ENCODE assay signal across 11 cellular contexts in the genomic region with DNA sequence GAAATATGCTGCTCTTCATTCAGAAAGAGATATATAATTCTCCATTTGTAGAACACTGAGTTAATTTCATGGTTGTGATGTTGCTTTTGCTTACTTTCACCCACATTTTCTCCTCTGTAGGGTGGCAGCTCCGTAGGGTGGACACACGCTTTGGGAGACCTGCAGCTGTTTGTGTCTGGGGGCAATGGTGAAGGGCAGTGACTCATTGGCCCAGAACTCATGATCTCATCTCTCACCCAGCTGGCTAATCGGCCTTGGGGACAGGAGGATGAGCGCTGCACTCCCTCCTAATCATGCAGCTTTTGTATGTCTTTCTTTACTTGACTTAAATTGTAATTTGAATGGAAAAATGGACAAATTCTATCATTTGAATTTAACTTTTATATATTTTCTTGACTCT. TPM values are rescaled to one million over a fixed set of nuclear protein-coding genes. Genes with fewer than 3 reads are reported as not detected.
A peak's percentile ranks its signal among the peaks of the same experiment; 100 is the strongest.
DNase-seq lines count a peak whose midpoint lies in the region; ATAC-seq and TF ChIP-seq lines count a peak whose summit lies in the region.
"Had no signal": no experiment of that assay in that cellular context is flagged by ENCODE, and none has a peak within 500 bp of the region (broad histone marks: within the 10 kb centered on the region; RNA-seq: fewer than 3 reads in every experiment).

No MANE protein-coding gene starts in this region.

- no peak overlapping the region for H3K4me3 Mint-ChIP-seq in naive thymus-derived CD8-positive, alpha-beta T cell
- H3K4me3 Mint-ChIP-seq: nephron had no signal

- H3K9ac ChIP-seq in fibroblast of lung (ENCODE audit: insufficient read depth, low read length) = no peak overlapping the region

- no peaks in the 10 kb centered on the region for H3K79me2 ChIP-seq in fibroblast of lung (ENCODE audit: control insufficient read depth, insufficient read depth, low read length)

- H3K27ac Mint-ChIP-seq in naive thymus-derived CD8-positive, alpha-beta T cell = peak overlapping the region in 1 of 10 donors; percentile 7
- H3K27ac Mint-ChIP-seq: nephron had no signal

- no peaks in the 10 kb centered on the region for H3K27me3 ChIP-seq in fibroblast of lung (ENCODE audit: control insufficient read depth, insufficient read depth, low read length)
- H3K27me3 ChIP-seq: vagina had no signal

- H3K4me1 ChIP-seq in fibroblast of lung (ENCODE audit: control insufficient read depth, extremely low read depth, insufficient read depth, low read length) = no peaks in the 10 kb centered on the region
- H3K4me1 ChIP-seq: HAP-1, vagina had no signal

- no peaks in the 10 kb centered on the region for H3K27me3 Mint-ChIP-seq in naive thymus-derived CD8-positive, alpha-beta T cell

- H3K4me2 ChIP-seq in fibroblast of lung (ENCODE audit: extremely low read depth, insufficient read depth, low read length) = no peak overlapping the region

- no peak for TF ChIP-seq CTCF in fibroblast of lung (conservative IDR thresholded peaks at IDR 0.05 in 1 of 2, IDR thresholded peaks at IDR 0.05 in 1 of 2; ENCODE audit: low read depth in 1 of 2, low read length in 2 of 2)

- DNase-seq in EH (ENCODE audit: low read depth) = peak; percentile 85
- DNase-seq in SHP77 treated with DMSO at 0.1 percent for 48 hours (lab: John Stamatoyannopoulos, UW) = peak; percentile 46
- peak; percentile 57 to 82 for DNase-seq in fibroblast of lung (ENCODE audit: low read depth in 2 of 2)
- DNase-seq in non-pigmented ciliary epithelial cell (ENCODE audit: low read depth) = peak; percentile 31
- no peak for DNase-seq in naive thymus-derived CD8-positive, alpha-beta T cell
- no peak for DNase-seq in DMS79 treated with DMSO at 0.1 percent for 48 hours (lab: John Stamatoyannopoulos, UW)

- no peak overlapping the region for H2AFZ ChIP-seq in fibroblast of lung (ENCODE audit: low read length)

- POLR2A ChIA-PET in naive thymus-derived CD8-positive, alpha-beta T cell (lab: Charles Lee) = no interaction called here

- peaks cover 1% of the 10 kb centered on the region for H4K20me1 ChIP-seq in fibroblast of lung (ENCODE audit: control insufficient read depth, extremely low read depth, insufficient read depth, low read length)

- H3K36me3 ChIP-seq in fibroblast of lung (ENCODE audit: control insufficient read depth, insufficient read depth, low read length) = no peaks in the 10 kb centered on the region
- H3K36me3 ChIP-seq: HAP-1, vagina had no signal

- H3K9me3 Mint-ChIP-seq in naive thymus-derived CD8-positive, alpha-beta T cell = peaks cover 0 to 5% (median 0%) of the 10 kb centered on the region in 9 donors

- H3K27ac ChIP-seq in fibroblast of lung (ENCODE audit: insufficient read depth, low read length) = no peak overlapping the region
- H3K27ac ChIP-seq: vagina had no signal

- H3K36me3 Mint-ChIP-seq in naive thymus-derived CD8-positive, alpha-beta T cell = peaks cover 0 to 6% (median 2%) of the 10 kb centered on the region in 3 donors

- H3K4me1 Mint-ChIP-seq in naive thymus-derived CD8-positive, alpha-beta T cell = peaks cover 14 to 44% (median 27%) of the 10 kb centered on the region in 4 donors

- no peak overlapping the region for H3K4me3 ChIP-seq in fibroblast of lung (replicated peaks in 1 of 4; ENCODE audit: control extremely low read depth in 1 of 4, insufficient read depth in 1 of 4, low read depth in 3 of 4, low read length in 4 of 4)
- H3K4me3 ChIP-seq: HAP-1, vagina had no signal

- ATAC-seq in HG02970 (IDR thresholded peaks at IDR 0.05; ENCODE audit: low FRiP score, unreplicated experiment) (no peak), GM21423 (IDR thresholded peaks at IDR 0.05; ENCODE audit: unreplicated experiment) (no peak)
- ATAC-seq in naive thymus-derived CD8-positive, alpha-beta T cell = no peak

- H3K9me3 ChIP-seq in fibroblast of lung (ENCODE audit: control insufficient read depth, insufficient read depth, low read depth, low read length) = no peaks in the 10 kb centered on the region
- H3K9me3 ChIP-seq: HAP-1, vagina had no signal

RNA-seq across cellular contexts. Expression of gene DISC1, which starts 9.6 kb away (rescaled TPM):
- 3.6 and 4.3 TPM in 2 replicates for total RNA-seq in fibroblast of lung
- polyA plus RNA-seq in fibroblast of lung = 1.3 and 2.0 TPM in 2 replicates
- 0.62 and 1.2 TPM in 2 replicates for polyA plus RNA-seq in fibroblast of lung (2012)
- polyA minus RNA-seq in fibroblast of lung (ENCODE audit: low replicate concordance) = 0.67 and 1.3 TPM in 2 replicates
- 1 to 10 TPM; 7.6 to 9.0 TPM for total RNA-seq in naive thymus-derived CD8-positive, alpha-beta T cell
- polyA plus RNA-seq in naive thymus-derived CD8-positive, alpha-beta T cell = 1 to 10 TPM; 2.5 to 3.6 (median 3.5) TPM

Comparison
In these comparisons a context has a peak if more than half of its experiments do, and no peak if none do; other contexts are left out.
1. DNase-seq: peak in EH (single experiment), SHP77 treated with DMSO at 0.1 percent for 48 hours (single experiment), fibroblast of lung (2 of 2) and non-pigmented ciliary epithelial cell (single experiment); none in naive thymus-derived CD8-positive, alpha-beta T cell (0 of 10) and DMS79 treated with DMSO at 0.1 percent for 48 hours (single experiment).